Comparison of ENCODE assay signal across 19 cellular contexts in genomic region chr3:158248261-158248660, GRCh38.
DNase-seq lines count a peak whose midpoint lies in the region; ATAC-seq and TF ChIP-seq lines count a peak whose summit lies in the region.
"Had no signal": no experiment of that assay in that cellular context is flagged by ENCODE, and none has a peak within 500 bp of the region (broad histone marks: within the 10 kb centered on the region; RNA-seq: fewer than 3 reads in every experiment).

No MANE protein-coding gene starts in this region.

- intact Hi-C loops in MCF 10A (cut with micrococcal nuclease) = no loop called here

- H3K9me3 Mint-ChIP-seq in memory B cell = peaks cover 8% of the 10 kb centered on the region
- peaks cover 20% of the 10 kb centered on the region for H3K9me3 Mint-ChIP-seq in MCF 10A (ENCODE audit: unreplicated experiment)

- POLR2A ChIA-PET in MCF 10A (lab: Yijun Ruan, JAX) = no interaction called here

- H3K36me3 Mint-ChIP-seq in memory B cell (peaks cover 46% of the 10 kb centered on the region), MCF 10A (ENCODE audit: insufficient read depth, unreplicated experiment) (no peaks in the 10 kb centered on the region)

- ATAC-seq in GM18511 (IDR thresholded peaks at IDR 0.05; ENCODE audit: unreplicated experiment) (peak; percentile 49), GM21576 (IDR thresholded peaks at IDR 0.05; ENCODE audit: unreplicated experiment) (peak; percentile 59), HG03175 (IDR thresholded peaks at IDR 0.05; ENCODE audit: unreplicated experiment) (peak; percentile 46), memory B cell (ENCODE audit: low read depth) (no peak), esophagus mucosa (no peak)
- ATAC-seq: GM23338, T-cell had no signal

- H3K27me3 Mint-ChIP-seq in memory B cell (no peaks in the 10 kb centered on the region), MCF 10A (ENCODE audit: insufficient read depth, unreplicated experiment) (no peaks in the 10 kb centered on the region)
- H3K27me3 Mint-ChIP-seq: CD4-positive, alpha-beta T cell; T-cell had no signal

- CTCF ChIA-PET in MCF 10A (lab: Yijun Ruan, JAX) = no interaction called here

- TF ChIP-seq CTCF in MCF 10A (IDR thresholded peaks at IDR 0.05; ENCODE audit: unreplicated experiment) = no peak

- DNase-seq in memory B cell (ENCODE audit: low spot score in 2 of 2) = no peak
- no peak for DNase-seq in occipital lobe (lab: John Stamatoyannopoulos, UW)
- no peak for DNase-seq in MCF 10A (ENCODE audit: unreplicated experiment)
- DNase-seq: CD4-positive, alpha-beta T cell; COR-L47; DMS79; IMR-90; NCI-H1694; NCI-H2081; NCI-H2171 treated with DMSO at 0.1 percent for 48 hours; NCI-H526; Peyer's patch; SJCRH30; T-cell had no signal

- BruUV-seq in MCF 10A (replicated peaks; lab: Mats Ljungman, UMichigan) = no TSS peak

- H3K4me3 Mint-ChIP-seq in memory B cell (no peak overlapping the region), MCF 10A (ENCODE audit: unreplicated experiment) (no peak overlapping the region)
- H3K4me3 Mint-ChIP-seq: CD4-positive, alpha-beta T cell; GM23338; T-cell had no signal

- H3K27ac Mint-ChIP-seq in memory B cell (peak overlapping the region; percentile 43), MCF 10A (ENCODE audit: low read depth, unreplicated experiment) (no peak overlapping the region)
- H3K27ac Mint-ChIP-seq: CD4-positive, alpha-beta T cell; GM23338; T-cell had no signal

- H3K4me1 Mint-ChIP-seq in memory B cell = peaks cover 14% of the 10 kb centered on the region
- no peaks in the 10 kb centered on the region for H3K4me1 Mint-ChIP-seq in MCF 10A (ENCODE audit: insufficient read depth, unreplicated experiment)

Comparison
In these comparisons a context has a peak if more than half of its experiments do, and no peak if none do; other contexts are left out.
1. ATAC-seq: peak in GM18511 (single experiment), GM21576 (single experiment) and HG03175 (single experiment); none in memory B cell (single experiment) and esophagus mucosa (single experiment).